Comparison of ENCODE assay signal across 23 cellular contexts in the genomic region with DNA sequence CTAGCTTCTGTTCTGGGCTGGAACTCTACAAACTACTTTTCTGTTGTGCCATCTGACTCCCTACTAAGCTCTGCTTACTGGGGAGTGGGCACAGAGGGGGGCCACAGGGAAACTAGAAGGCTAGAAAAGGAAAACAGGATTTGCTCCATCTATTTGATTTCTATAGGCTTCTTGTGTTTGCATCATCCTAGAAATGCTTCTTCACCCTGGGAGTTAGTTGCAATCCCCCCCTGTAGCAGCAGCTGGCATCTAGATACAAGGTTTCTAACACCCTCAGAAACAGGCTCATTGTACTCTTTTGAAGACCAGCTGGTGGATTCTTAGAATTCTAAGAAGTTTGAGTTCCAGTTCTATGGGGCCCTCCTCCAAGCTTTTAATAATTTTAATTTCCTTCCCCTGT.
"Had no signal": no experiment of that assay in that cellular context is flagged by ENCODE, and none has a peak within 500 bp of the region (broad histone marks: within the 10 kb centered on the region; RNA-seq: fewer than 3 reads in every experiment).

No MANE protein-coding gene starts in this region.

- H3K4me1 ChIP-seq: ascending aorta, body of pancreas had no signal

- H3K4me3 ChIP-seq: ascending aorta, body of pancreas, PC-9 had no signal

- H3K27me3 ChIP-seq: ascending aorta, body of pancreas had no signal

- H3K9me3 ChIP-seq: ascending aorta, body of pancreas had no signal

- H3K27ac ChIP-seq: ascending aorta, body of pancreas, PC-9, VCaP had no signal

- H3K4me3 Mint-ChIP-seq: activated CD8-positive, alpha-beta T cell treated with anti-CD3 and anti-CD28 coated beads, Interleukin-2, amount 10 ng/mL, durations not matched to agents 7 days and 5 days; activated naive CD4-positive, alpha-beta T cell treated with anti-CD3 and anti-CD28 coated beads, Interleukin-2, amount 50 U/mL, for 24 hours; activated T-helper 1 cell treated with anti-CD3 and anti-CD28 coated beads, Interleukin-12 subunit alpha, Interleukin-12 subunit beta, Interleukin-2, Interleukin-4 antibody, amounts not matched to agents 30 ng/mL and 10 ng/mL and 1 ng/mL, durations not matched to agents 14 hours and 24 hours and 36 hours had no signal

- H3K27ac Mint-ChIP-seq: activated CD8-positive, alpha-beta T cell treated with anti-CD3 and anti-CD28 coated beads, Interleukin-2, amount 10 ng/mL, durations not matched to agents 7 days and 5 days; activated naive CD4-positive, alpha-beta T cell treated with anti-CD3 and anti-CD28 coated beads, Interleukin-2, amount 50 U/mL, for 24 hours; activated T-helper 1 cell treated with anti-CD3 and anti-CD28 coated beads, Interleukin-12 subunit alpha, Interleukin-12 subunit beta, Interleukin-2, Interleukin-4 antibody, amounts not matched to agents 30 ng/mL and 10 ng/mL and 1 ng/mL, durations not matched to agents 14 hours and 24 hours and 36 hours had no signal

- H3K4me1 Mint-ChIP-seq: activated naive CD4-positive, alpha-beta T cell treated with anti-CD3 and anti-CD28 coated beads, Interleukin-2, amount 50 U/mL, for 24 hours had no signal

- ATAC-seq: activated CD8-positive, alpha-beta T cell treated with anti-CD3 and anti-CD28 coated beads, Interleukin-2, amount 10 ng/mL, durations not matched to agents 7 days and 5 days; body of pancreas had no signal

- H3K36me3 ChIP-seq: ascending aorta had no signal

- DNase-seq: activated CD4-positive, alpha-beta T cell treated with anti-CD3 and anti-CD28 coated beads for 4 hours; activated CD8-positive, alpha-beta memory T cell treated with anti-CD3 and anti-CD28 coated beads, Interleukin-2, amount 50 U/mL, for 48 hours; activated CD8-positive, alpha-beta T cell treated with anti-CD3 and anti-CD28 coated beads, Interleukin-2, amount 10 ng/mL, durations not matched to agents 7 days and 5 days; activated effector memory CD4-positive, alpha-beta T cell treated with Interleukin-2 at 50 U/mL for 16 hours; activated naive CD4-positive, alpha-beta T cell; activated T-cell treated with anti-CD3 and anti-CD28 coated beads, Interleukin-2, amount 50 U/mL, for 1 hour; body of pancreas; central memory CD4-positive, alpha-beta T cell; Kasumi-1; KBM-7; NCI-H1105 treated with DMSO at 0.1 percent for 48 hours; NCI-H1436 treated with DMSO at 0.1 percent for 48 hours; NCI-H187 treated with DMSO at 0.1 percent for 48 hours; NCI-H345; NCI-H510A; NCI-H526 treated with DMSO at 0.1 percent for 48 hours; PC-9; SHP77 treated with DMSO at 0.1 percent for 48 hours; T-helper 1 cell had no signal

- H3K36me3 Mint-ChIP-seq: activated naive CD4-positive, alpha-beta T cell treated with anti-CD3 and anti-CD28 coated beads, Interleukin-2, amount 50 U/mL, for 24 hours had no signal

- H3K4me2 ChIP-seq: PC-9 had no signal

- H2AFZ ChIP-seq: PC-9 had no signal

- H3K9me3 Mint-ChIP-seq: activated naive CD4-positive, alpha-beta T cell treated with anti-CD3 and anti-CD28 coated beads, Interleukin-2, amount 50 U/mL, for 24 hours; activated T-helper 1 cell treated with anti-CD3 and anti-CD28 coated beads, Interleukin-12 subunit alpha, Interleukin-12 subunit beta, Interleukin-2, Interleukin-4 antibody, amounts not matched to agents 30 ng/mL and 10 ng/mL and 1 ng/mL, durations not matched to agents 14 hours and 24 hours and 36 hours had no signal
